Comparison of ENCODE assay signal across 9 cellular contexts in genomic region chr21:34884346-34884929, GRCh38.
DNase-seq lines count a peak whose midpoint lies in the region; ATAC-seq and TF ChIP-seq lines count a peak whose summit lies in the region.
"Had no signal": no experiment of that assay in that cellular context is flagged by ENCODE, and none has a peak within 500 bp of the region (broad histone marks: within the 10 kb centered on the region; RNA-seq: fewer than 3 reads in every experiment).

No MANE protein-coding gene starts in this region.

- H3K4me3 ChIP-seq in BJ (ENCODE audit: low read depth, low read length), result peak overlapping the region; percentile 97
- H3K4me3 ChIP-seq in Jurkat, Clone E6-1 (ENCODE audit: low read length), result peak overlapping the region; percentile 74

- no peaks in the 10 kb centered on the region for H3K27me3 ChIP-seq in BJ (ENCODE audit: control insufficient read depth, insufficient read depth, low read length)

- ATAC-seq in GM21717 (IDR thresholded peaks at IDR 0.05; ENCODE audit: unreplicated experiment), result no peak

- peaks cover 22% of the 10 kb centered on the region for H3K4me1 Mint-ChIP-seq in brain
- peaks cover 60% of the 10 kb centered on the region for H3K4me1 Mint-ChIP-seq in mesothelial cell of epicardium

- CTCF ChIA-PET in BJ (lab: Yijun Ruan, JAX), result interaction anchor here (0.8 to 1.3 kb wide), 4 partner anchors 191 to 966 kb away, joined by 3 read pairs; no protein-coding TSS in a partner anchor

- H3K27ac Mint-ChIP-seq in brain (peak overlapping the region in 1 of 5 experiments; percentile 20), mesothelial cell of epicardium (peak overlapping the region; percentile 75)

- peaks cover 0 to 5% (median 0%) of the 10 kb centered on the region in 5 experiments for H3K9me3 Mint-ChIP-seq in brain
- H3K9me3 Mint-ChIP-seq in mesothelial cell of epicardium, result no peaks in the 10 kb centered on the region

- peaks cover 79% of the 10 kb centered on the region for H3K27me3 Mint-ChIP-seq in brain
- no peaks in the 10 kb centered on the region for H3K27me3 Mint-ChIP-seq in mesothelial cell of epicardium (ENCODE audit: low read depth)

- TF ChIP-seq CTCF in BJ (IDR thresholded peaks at IDR 0.05; ENCODE audit: insufficient read depth, low read depth, low read length), result no peak
- no peak for TF ChIP-seq CTCF in brain (conservative IDR thresholded peaks at IDR 0.05)
- TF ChIP-seq CTCF in mesothelial cell of epicardium (IDR thresholded peaks at IDR 0.05; ENCODE audit: unreplicated experiment), result no peak

- POLR2A ChIA-PET in BJ (lab: Charles Lee), result no interaction called here

- peaks cover 10% of the 10 kb centered on the region for H3K36me3 ChIP-seq in BJ (ENCODE audit: control insufficient read depth, insufficient read depth, low read length)

- DNase-seq in BJ (ENCODE audit: low read depth), result no peak
- DNase-seq in Jurkat, Clone E6-1 (ENCODE audit: low read depth, low spot score), result no peak
- no peak for DNase-seq in mesothelial cell of epicardium (ENCODE audit: low spot score in 2 of 2, unreplicated experiment in 2 of 2)
- DNase-seq in NCI-H2196 (lab: John Stamatoyannopoulos, UW; ENCODE audit: unreplicated experiment), result no peak
- DNase-seq in GM19240 (ENCODE audit: insufficient read length, low spot score), result no peak
- DNase-seq in retina, result no peak
- DNase-seq: NCI-H187 treated with DMSO at 0.1 percent for 48 hours had no signal

- H3K36me3 Mint-ChIP-seq in brain (no peaks in the 10 kb centered on the region), mesothelial cell of epicardium (peaks cover 7% of the 10 kb centered on the region)

- H3K4me3 Mint-ChIP-seq in brain (peak overlapping the region in 3 of 5 experiments; percentile 3 to 90 (median 71)), mesothelial cell of epicardium (peak overlapping the region; percentile 61)
